Comparison of ENCODE assay signal across 24 cellular contexts in the genomic region with DNA sequence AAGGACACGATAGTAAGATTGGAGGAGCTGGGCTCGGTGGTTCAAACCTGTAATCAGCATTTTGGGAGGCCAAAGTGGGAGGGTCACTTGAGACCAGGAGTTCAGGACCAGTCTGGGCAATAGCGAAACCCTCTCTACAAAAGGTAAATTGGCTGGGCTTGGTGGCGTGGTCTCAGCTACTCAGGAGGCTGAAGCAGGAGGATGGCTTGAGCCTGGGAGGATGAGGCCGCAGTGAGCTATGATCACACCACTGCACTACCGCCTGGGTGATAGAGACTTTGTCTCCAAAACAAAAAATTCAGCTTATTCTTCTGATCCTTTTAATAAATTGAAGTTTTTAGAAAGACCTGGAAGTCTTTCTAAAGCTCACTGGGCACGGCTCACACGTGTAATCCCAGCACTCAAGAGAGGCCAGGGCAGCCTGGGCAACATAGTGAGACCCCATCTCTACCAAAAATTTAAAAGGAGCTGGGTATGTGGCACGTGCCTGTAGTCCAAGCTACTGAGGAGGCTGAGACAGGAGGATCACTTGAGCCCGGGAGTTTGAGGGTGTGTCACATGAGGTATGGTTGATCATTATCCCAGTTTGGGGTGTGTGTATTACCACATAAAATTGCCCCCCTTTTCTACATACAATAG. TPM values are rescaled to one million over a fixed set of nuclear protein-coding genes. Genes with fewer than 3 reads are reported as not detected.
"Had no signal": no experiment of that assay in that cellular context is flagged by ENCODE, and none has a peak within 500 bp of the region (broad histone marks: within the 10 kb centered on the region; RNA-seq: fewer than 3 reads in every experiment).

No MANE protein-coding gene starts in this region.

- ATAC-seq: left lobe of liver had no signal

- H3K9me3 ChIP-seq: ascending aorta, colonic mucosa, sigmoid colon, suprapubic skin, transverse colon, uterus had no signal

- DNase-seq: activated CD4-positive, alpha-beta T cell treated with anti-CD3 and anti-CD28 coated beads, Interleukin-2, amount 50 U/mL, for 4 hours; activated naive CD4-positive, alpha-beta T cell; colonic mucosa; hypothalamus; mammary epithelial cell; midbrain; nucleus accumbens; sigmoid colon; stimulated activated naive CD4-positive, alpha-beta T cell treated with Interleukin-2 at 50 U/mL for 16 hours; SW 1271; T-helper 2 cell; transverse colon; uterus; WERI-Rb-1 had no signal

- H3K27ac Mint-ChIP-seq: activated T-helper 1 cell treated with anti-CD3 and anti-CD28 coated beads, Interleukin-12 subunit alpha, Interleukin-12 subunit beta, Interleukin-2, Interleukin-4 antibody, amounts not matched to agents 30 ng/mL and 10 ng/mL and 1 ng/mL, durations not matched to agents 14 hours and 24 hours and 36 hours; nephron had no signal

- FAIRE-seq: frontal cortex, keratinocyte had no signal

- H3K4me1 Mint-ChIP-seq: nephron had no signal

- H3K27me3 ChIP-seq: ascending aorta, colonic mucosa, sigmoid colon, suprapubic skin, transverse colon, uterus had no signal

- H3K9me3 Mint-ChIP-seq: activated T-helper 1 cell treated with anti-CD3 and anti-CD28 coated beads, Interleukin-12 subunit alpha, Interleukin-12 subunit beta, Interleukin-2, Interleukin-4 antibody, amounts not matched to agents 30 ng/mL and 10 ng/mL and 1 ng/mL, durations not matched to agents 14 hours and 24 hours and 36 hours; central memory CD8-positive, alpha-beta T cell; nephron had no signal

- H3K27me3 Mint-ChIP-seq: central memory CD8-positive, alpha-beta T cell had no signal

- H3K4me1 ChIP-seq: colonic mucosa, sigmoid colon, suprapubic skin, transverse colon, uterus had no signal

- H3K36me3 ChIP-seq: colonic mucosa, transverse colon, uterus, WERI-Rb-1 had no signal

- H3K4me3 Mint-ChIP-seq: activated T-helper 1 cell treated with anti-CD3 and anti-CD28 coated beads, Interleukin-12 subunit alpha, Interleukin-12 subunit beta, Interleukin-2, Interleukin-4 antibody, amounts not matched to agents 30 ng/mL and 10 ng/mL and 1 ng/mL, durations not matched to agents 14 hours and 24 hours and 36 hours; central memory CD8-positive, alpha-beta T cell; nephron had no signal

- H3K27ac ChIP-seq: ascending aorta, colonic mucosa, sigmoid colon, suprapubic skin, transverse colon, uterus, WERI-Rb-1 had no signal

- H3K4me3 ChIP-seq: ascending aorta, colonic mucosa, sigmoid colon, suprapubic skin, transverse colon, uterus had no signal

RNA-seq across cellular contexts. Expression of a gene that starts 15.3 kb away (rescaled TPM):
- total RNA-seq: ascending aorta, epithelial cell of proximal tubule, frontal cortex, renal cortical epithelial cell, sigmoid colon, transverse colon, uterus had no signal
